ENCODE assay signal across 8 cellular contexts in genomic region chr15:88454867-88455810, GRCh38. TPM values are rescaled to one million over a fixed set of nuclear protein-coding genes. Genes with fewer than 3 reads are reported as not detected.
DNase-seq lines count a peak whose midpoint lies in the region; ATAC-seq, FAIRE-seq and TF ChIP-seq lines count a peak whose summit lies in the region.

No MANE protein-coding gene starts in this region.

- no peaks in the 10 kb centered on the region for H4K20me1 ChIP-seq in HepG2 (ENCODE audit: insufficient read depth, low read length)

- 39% methylated on average over 5 of the region's 9 CpGs for WGBS in HepG2 (ENCODE audit: low lambda C conversion rate)

- no peaks in the 10 kb centered on the region for H3K9me3 Mint-ChIP-seq in chondrocyte (ENCODE audit: low read depth)
- no peaks in the 10 kb centered on the region for H3K9me3 Mint-ChIP-seq in stimulated activated effector memory CD8-positive, alpha-beta T cell treated with anti-CD3 and anti-CD28 coated beads, Interleukin-12 subunit alpha, Interleukin-12 subunit beta, amount 100 ng/mL, for 72 hours

- intact Hi-C loops in HepG2 (cut with micrococcal nuclease; ENCODE audit: unreplicated experiment): loop anchor here (5.0 to 10.0 kb wide), 2 partner anchors 293 to 1540 kb away; no protein-coding TSS in a partner anchor

- H2AFZ ChIP-seq in HepG2 (ENCODE audit: low read length): no peak overlapping the region

- no peaks in the 10 kb centered on the region for H3K27me3 ChIP-seq in HepG2 (ENCODE audit: control insufficient read depth in 1 of 2, insufficient read depth in 2 of 2, low read length in 2 of 2)

- CTCF ChIA-PET in HepG2 (lab: Yijun Ruan, JAX; ENCODE audit: low intra/inter-chr PET ratio, low total read pairs): no interaction called here

- H3K9me3 ChIP-seq in HepG2 (ENCODE audit: low read length): no peaks in the 10 kb centered on the region

- ATAC-seq in GM18519 (IDR thresholded peaks at IDR 0.05; ENCODE audit: low FRiP score, unreplicated experiment) (peak; percentile 85), HG02943 (IDR thresholded peaks at IDR 0.05; ENCODE audit: low read depth, unreplicated experiment) (peak; percentile 80), HepG2 (peak; percentile 91)
- ATAC-seq in stimulated activated effector memory CD8-positive, alpha-beta T cell treated with anti-CD3 and anti-CD28 coated beads, Interleukin-12 subunit alpha, Interleukin-12 subunit beta, amount 100 ng/mL, for 72 hours: peak; percentile 77

- TF ChIP-seq EP300 in HepG2 (IDR thresholded peaks at IDR 0.05; ENCODE audit: low read depth in 2 of 2, low read length in 2 of 2): no peak
- no peak for TF ChIP-seq EP300 in HepG2 (CRISPR knock-in tag; IDR thresholded peaks at IDR 0.05; ENCODE audit: borderline replicate concordance)

- peak; percentile 56; the same call in 1 of the 2 replicates for TF ChIP-seq RAD21 in HepG2 (CRISPR knock-in tag; IDR thresholded peaks at IDR 0.05)

- H3K36me3 Mint-ChIP-seq in chondrocyte (ENCODE audit: low read depth): peaks cover 4% of the 10 kb centered on the region
- peaks cover 23% of the 10 kb centered on the region for H3K36me3 Mint-ChIP-seq in stimulated activated effector memory CD8-positive, alpha-beta T cell treated with anti-CD3 and anti-CD28 coated beads, Interleukin-12 subunit alpha, Interleukin-12 subunit beta, amount 100 ng/mL, for 72 hours

- peaks cover 12% of the 10 kb centered on the region; the same call in 1 of the 2 replicates for H3K4me1 ChIP-seq in HepG2 (ENCODE audit: insufficient read depth, low read length)

- POLR2A ChIA-PET in HepG2 (lab: Yijun Ruan, JAX): interaction anchor here (4.7 kb wide), 1 partner anchor 11 kb away, joined by 64 read pairs; the partner anchor contains the start of genes MRPL46 and MRPS11

- no peak overlapping the region for H3K4me3 Mint-ChIP-seq in chondrocyte (ENCODE audit: unreplicated experiment)
- H3K4me3 Mint-ChIP-seq in stimulated activated effector memory CD8-positive, alpha-beta T cell treated with anti-CD3 and anti-CD28 coated beads, Interleukin-12 subunit alpha, Interleukin-12 subunit beta, amount 100 ng/mL, for 72 hours: no peak overlapping the region

- peak; percentile 91 for DNase-seq in AG20443 (ENCODE audit: low spot score)
- DNase-seq in NCI-H146 (lab: John Stamatoyannopoulos, UW): peak; percentile 54
- peak; percentile 41 for DNase-seq in T1000 (lab: John Stamatoyannopoulos, UW)
- DNase-seq in chondrocyte (ENCODE audit: low spot score): no peak
- peak; percentile 48 for DNase-seq in HepG2 (ENCODE audit: low spot score)
- DNase-seq in stimulated activated effector memory CD8-positive, alpha-beta T cell treated with anti-CD3 and anti-CD28 coated beads, Interleukin-12 subunit alpha, Interleukin-12 subunit beta, amount 100 ng/mL, for 72 hours (ENCODE audit: low spot score in 2 of 2): peak in 1 of 2 donors; percentile 57

- BruUV-seq in HepG2 (replicated peaks; lab: Mats Ljungman, UMichigan): no TSS peak

- no peak overlapping the region for H3K9ac ChIP-seq in HepG2 (ENCODE audit: insufficient read depth, low read depth, low read length)

- peaks cover 8% of the 10 kb centered on the region for H3K27me3 Mint-ChIP-seq in chondrocyte (ENCODE audit: low read depth)

- TF ChIP-seq CTCF in chondrocyte (IDR thresholded peaks at IDR 0.05) (peak; percentile 81), HepG2 (CRISPR knock-in tag; IDR thresholded peaks at IDR 0.05) (peak; percentile 78)

- H3K36me3 ChIP-seq in HepG2 (replicated peaks in 1 of 2; ENCODE audit: control insufficient read depth in 1 of 2, insufficient read depth in 2 of 2, low read length in 2 of 2): peaks cover 11 to 24% of the 10 kb centered on the region in 2 experiments

- H3K27ac Mint-ChIP-seq in chondrocyte (ENCODE audit: unreplicated experiment): no peak overlapping the region
- H3K27ac Mint-ChIP-seq in stimulated activated effector memory CD8-positive, alpha-beta T cell treated with anti-CD3 and anti-CD28 coated beads, Interleukin-12 subunit alpha, Interleukin-12 subunit beta, amount 100 ng/mL, for 72 hours: no peak overlapping the region

- H3K4me1 Mint-ChIP-seq in chondrocyte (ENCODE audit: low read depth): no peaks in the 10 kb centered on the region
- peaks cover 1% of the 10 kb centered on the region for H3K4me1 Mint-ChIP-seq in stimulated activated effector memory CD8-positive, alpha-beta T cell treated with anti-CD3 and anti-CD28 coated beads, Interleukin-12 subunit alpha, Interleukin-12 subunit beta, amount 100 ng/mL, for 72 hours

- peak in 1 of 2 experiments; percentile 30; a peak in 1 of 4 replicates for TF ChIP-seq POLR2A in HepG2 (IDR thresholded peaks at IDR 0.05; ENCODE audit: insufficient read depth in 1 of 2, low read depth in 2 of 2, low read length in 2 of 2)

- H3K4me2 ChIP-seq in HepG2 (ENCODE audit: low read depth, low read length): no peak overlapping the region

- in situ Hi-C loops in HepG2 (cut with HindIII; ENCODE audit: extremely low pct_ligation_motif_present, low pct_unique_long_range_greater_than_20kb): no loop called here

- FAIRE-seq in HepG2 (lab: Jason Lieb, UNC): peak; percentile 60

- H3K27ac ChIP-seq in HepG2 (ENCODE audit: extremely low read length, insufficient read depth, low read length): no peak overlapping the region

- no peak overlapping the region for H3K4me3 ChIP-seq in HepG2 (replicated peaks in 1 of 3; ENCODE audit: insufficient read depth in 1 of 3, low read depth in 2 of 3, low read length in 3 of 3)

- H3K79me2 ChIP-seq in HepG2 (ENCODE audit: insufficient read depth, low read length): no peaks in the 10 kb centered on the region

TF ChIP-seq in HepG2, 621 proteins besides CTCF, POLR2A, EP300 and RAD21 (continues in another document):
- TF ChIP-seq ZNF30 (CRISPR knock-in tag; IDR thresholded peaks at IDR 0.05): no peak
- TF ChIP-seq TEAD3 (CRISPR knock-in tag; optimal IDR thresholded peaks at IDR 0.05; ENCODE audit: borderline replicate concordance): peak; percentile 32
- TF ChIP-seq TFAP4 (IDR thresholded peaks at IDR 0.05; ENCODE audit: borderline replicate concordance, low read depth): peak; percentile 70; the same call in 1 of the 2 replicates
- peak; percentile 37 for TF ChIP-seq AGO2 (optimal IDR thresholded peaks at IDR 0.05; ENCODE audit: low read depth, low read length)

RNA-seq across cellular contexts. Expression of gene MRPL46, which starts 12.0 kb away (rescaled TPM):
- total RNA-seq in chondrocyte (12.7 to 15.7 TPM (median 13.7 TPM) in 3 replicates), HepG2 (2016; rRNA removed; fragmentation: Illumina TruSeq; extraction: Trizol) (79.2 and 107 TPM in 2 replicates)
- total RNA-seq in HepG2 (2016; cell fraction: cytosol; rRNA removed; fragmentation: Illumina TruSeq; extraction: Trizol; ENCODE audit: low read depth): 21.2 and 24.6 TPM in 2 replicates
- total RNA-seq in HepG2 (2016; cell fraction: insoluble cytoplasmic fraction; rRNA removed; fragmentation: Illumina TruSeq; extraction: Trizol): 81.1 and 113 TPM in 2 replicates
- total RNA-seq in HepG2 (2016; cell fraction: membrane; rRNA removed; fragmentation: Illumina TruSeq; extraction: Trizol): 32.9 and 34.0 TPM in 2 replicates
- total RNA-seq in HepG2 (2016; cell fraction: nucleus; rRNA removed; fragmentation: Illumina TruSeq; extraction: Trizol): 45.7 and 51.2 TPM in 2 replicates
- polyA plus RNA-seq in HepG2 (2011; rRNA removed): 56.1 and 62.9 TPM in 2 replicates
- polyA plus RNA-seq in HepG2 (2011; cell fraction: cytosol; rRNA removed): 57.4 and 61.8 TPM in 2 replicates
- polyA plus RNA-seq in HepG2 (2011; cell fraction: nucleus; rRNA removed): 24.5 and 29.6 TPM in 2 replicates
- polyA plus RNA-seq in HepG2 (2012): 32.7 and 42.8 TPM in 2 replicates
- polyA plus RNA-seq in HepG2 (2016; cell fraction: cytosol; fragmentation: Illumina TruSeq; extraction: Trizol; ENCODE audit: low read depth): 22.4 and 25.8 TPM in 2 replicates
- 125 and 140 TPM in 2 replicates for polyA plus RNA-seq in HepG2 (2016; cell fraction: insoluble cytoplasmic fraction; fragmentation: Illumina TruSeq; extraction: Trizol; ENCODE audit: low read depth)
- polyA plus RNA-seq in HepG2 (2016; cell fraction: membrane; fragmentation: Illumina TruSeq; extraction: Trizol; ENCODE audit: low read depth): 25.7 and 27.3 TPM in 2 replicates
- 63.3 and 65.5 TPM in 2 replicates for polyA plus RNA-seq in HepG2 (2016; cell fraction: nucleus; fragmentation: Illumina TruSeq; extraction: Trizol; ENCODE audit: insufficient read depth, low read depth)
- 21.6 and 27.3 TPM in 2 replicates for polyA minus RNA-seq in HepG2 (2011; rRNA and poly(A)+ RNA removed; ENCODE audit: low replicate concordance)
- 16.1 and 19.3 TPM in 2 replicates for polyA minus RNA-seq in HepG2 (2011; cell fraction: cytosol; rRNA and poly(A)+ RNA removed)
- 67.9 and 72.5 TPM in 2 replicates for polyA minus RNA-seq in HepG2 (2011; cell fraction: nucleus; rRNA and poly(A)+ RNA removed)

RNA-seq across cellular contexts. Expression of gene MRPS11, which starts 12.4 kb away (rescaled TPM):
- total RNA-seq in chondrocyte: 38.1 to 46.7 TPM (median 42.0 TPM) in 3 replicates
- total RNA-seq in HepG2 (2016; rRNA removed; fragmentation: Illumina TruSeq; extraction: Trizol): 72.7 and 94.1 TPM in 2 replicates
- 19.0 and 20.2 TPM in 2 replicates for total RNA-seq in HepG2 (2016; cell fraction: cytosol; rRNA removed; fragmentation: Illumina TruSeq; extraction: Trizol; ENCODE audit: low read depth)
- total RNA-seq in HepG2 (2016; cell fraction: insoluble cytoplasmic fraction; rRNA removed; fragmentation: Illumina TruSeq; extraction: Trizol): 67.9 and 108 TPM in 2 replicates
- 28.8 and 34.1 TPM in 2 replicates for total RNA-seq in HepG2 (2016; cell fraction: membrane; rRNA removed; fragmentation: Illumina TruSeq; extraction: Trizol)
- 24.0 and 28.9 TPM in 2 replicates for total RNA-seq in HepG2 (2016; cell fraction: nucleus; rRNA removed; fragmentation: Illumina TruSeq; extraction: Trizol)
- 47.7 and 50.1 TPM in 2 replicates for polyA plus RNA-seq in HepG2 (2011; rRNA removed)
- 38.3 and 55.8 TPM in 2 replicates for polyA plus RNA-seq in HepG2 (2011; cell fraction: cytosol; rRNA removed)
- polyA plus RNA-seq in HepG2 (2011; cell fraction: nucleus; rRNA removed): 21.1 and 26.9 TPM in 2 replicates
- 26.1 and 28.1 TPM in 2 replicates for polyA plus RNA-seq in HepG2 (2012)
- polyA plus RNA-seq in HepG2 (2016; cell fraction: cytosol; fragmentation: Illumina TruSeq; extraction: Trizol; ENCODE audit: low read depth): 23.1 and 24.6 TPM in 2 replicates
- 91.7 and 98.8 TPM in 2 replicates for polyA plus RNA-seq in HepG2 (2016; cell fraction: insoluble cytoplasmic fraction; fragmentation: Illumina TruSeq; extraction: Trizol; ENCODE audit: low read depth)
- polyA plus RNA-seq in HepG2 (2016; cell fraction: membrane; fragmentation: Illumina TruSeq; extraction: Trizol; ENCODE audit: low read depth): 27.7 and 28.0 TPM in 2 replicates
- 53.6 and 59.8 TPM in 2 replicates for polyA plus RNA-seq in HepG2 (2016; cell fraction: nucleus; fragmentation: Illumina TruSeq; extraction: Trizol; ENCODE audit: insufficient read depth, low read depth)
- polyA minus RNA-seq in HepG2 (2011; rRNA and poly(A)+ RNA removed; ENCODE audit: low replicate concordance): 14.1 and 69.5 TPM in 2 replicates
- 11.2 and 12.9 TPM in 2 replicates for polyA minus RNA-seq in HepG2 (2011; cell fraction: cytosol; rRNA and poly(A)+ RNA removed)
- 21.5 and 24.1 TPM in 2 replicates for polyA minus RNA-seq in HepG2 (2011; cell fraction: nucleus; rRNA and poly(A)+ RNA removed)
